Comparison of ENCODE assay signal across 10 cellular contexts in genomic region chr7:70776627-70777101, GRCh38.
DNase-seq lines count a peak whose midpoint lies in the region; ATAC-seq and TF ChIP-seq lines count a peak whose summit lies in the region.
"Had no signal": no experiment of that assay in that cellular context is flagged by ENCODE, and none has a peak within 500 bp of the region (broad histone marks: within the 10 kb centered on the region; RNA-seq: fewer than 3 reads in every experiment).

No MANE protein-coding gene starts in this region.

- H3K27me3 Mint-ChIP-seq in CD4-positive, alpha-beta memory T cell, result no peaks in the 10 kb centered on the region
- no peaks in the 10 kb centered on the region for H3K27me3 Mint-ChIP-seq in activated T-helper 17 cell treated with anti-CD3 and anti-CD28 coated beads, Interleukin-2, amount 50 U/mL, for 72 hours

- peaks cover 34 to 71% (median 44%) of the 10 kb centered on the region in 4 donors for H3K4me1 Mint-ChIP-seq in CD4-positive, alpha-beta memory T cell
- peaks cover 40% of the 10 kb centered on the region for H3K4me1 Mint-ChIP-seq in activated T-helper 17 cell treated with anti-CD3 and anti-CD28 coated beads, Interleukin-2, amount 50 U/mL, for 72 hours

- ATAC-seq in GM21786 (IDR thresholded peaks at IDR 0.05; ENCODE audit: unreplicated experiment) (peak; percentile 60), GM19324 (IDR thresholded peaks at IDR 0.05; ENCODE audit: low FRiP score, unreplicated experiment) (no peak)
- ATAC-seq in activated T-helper 17 cell treated with anti-CD3 and anti-CD28 coated beads, Interleukin-2, amount 50 U/mL, for 72 hours (replicated peaks), result peak; percentile 85

- H3K9me3 Mint-ChIP-seq in CD4-positive, alpha-beta memory T cell, result peaks cover 0 to 2% (median 0%) of the 10 kb centered on the region in 8 donors
- no peaks in the 10 kb centered on the region for H3K9me3 Mint-ChIP-seq in activated T-helper 17 cell treated with anti-CD3 and anti-CD28 coated beads, Interleukin-2, amount 50 U/mL, for 72 hours

- peak overlapping the region; percentile 57 to 98 (median 93) for H3K27ac Mint-ChIP-seq in CD4-positive, alpha-beta memory T cell
- peak overlapping the region; percentile 74 for H3K27ac Mint-ChIP-seq in activated T-helper 17 cell treated with anti-CD3 and anti-CD28 coated beads, Interleukin-2, amount 50 U/mL, for 72 hours

- H3K4me1 ChIP-seq in CD4-positive, alpha-beta memory T cell (ENCODE audit: insufficient read depth, low read length), result peaks cover 46% of the 10 kb centered on the region

- no peaks in the 10 kb centered on the region for H3K27me3 ChIP-seq in CD4-positive, alpha-beta memory T cell (ENCODE audit: insufficient read depth, low read length)
- no peaks in the 10 kb centered on the region for H3K27me3 ChIP-seq in layer of hippocampus (ENCODE audit: control insufficient read depth, insufficient read depth, low read length)

- no peaks in the 10 kb centered on the region for H3K9me3 ChIP-seq in CD4-positive, alpha-beta memory T cell (ENCODE audit: control insufficient read depth in 1 of 2, low read length in 2 of 2)

- no peak for TF ChIP-seq CTCF in coronary artery (IDR thresholded peaks at IDR 0.05)

- no peaks in the 10 kb centered on the region for H3K36me3 ChIP-seq in CD4-positive, alpha-beta memory T cell (ENCODE audit: insufficient read depth, low read length)

- peak overlapping the region in 7 of 8 donors; percentile 33 to 70 (median 65) for H3K4me3 Mint-ChIP-seq in CD4-positive, alpha-beta memory T cell
- H3K4me3 Mint-ChIP-seq in activated T-helper 17 cell treated with anti-CD3 and anti-CD28 coated beads, Interleukin-2, amount 50 U/mL, for 72 hours, result peak overlapping the region; percentile 73

- POLR2A ChIA-PET in CD4-positive, alpha-beta memory T cell (lab: Charles Lee; ENCODE audit: partially characterized antibody), result interaction anchor here (1.3 to 7.9 kb wide), 5 partner anchors 11 to 82 kb away, joined by 4 to 145 read pairs (median 8); no protein-coding TSS in a partner anchor

- H3K4me3 ChIP-seq in CD4-positive, alpha-beta memory T cell (ENCODE audit: low read length in 2 of 2), result no peak overlapping the region
- H3K4me3 ChIP-seq in coronary artery, result no peak overlapping the region

- DNase-seq in CD4-positive, alpha-beta memory T cell, result peak in 3 of 5 donors; percentile 36 to 67 (median 50)
- DNase-seq in coronary artery (ENCODE audit: low spot score), result no peak
- no peak for DNase-seq in NCI-H2227 treated with DMSO at 0.1 percent for 48 hours (lab: John Stamatoyannopoulos, UW)
- DNase-seq in MV-4-11 (lab: John Stamatoyannopoulos, UW), result no peak
- DNase-seq: activated CD4-positive, CD25-positive, alpha-beta regulatory T cell treated with anti-CD3 and anti-CD28 coated beads, Interleukin-2, amount 50 U/mL, for 72 hours; NCI-H82 had no signal

- H3K27ac ChIP-seq in CD4-positive, alpha-beta memory T cell (ENCODE audit: low read depth, low read length), result peak overlapping the region; percentile 38
- H3K27ac ChIP-seq in layer of hippocampus (ENCODE audit: low read depth, low read length), result peak overlapping the region; percentile 58
- H3K27ac ChIP-seq in coronary artery, result no peak overlapping the region

- intact Hi-C loops in CD4-positive, alpha-beta memory T cell (cut with micrococcal nuclease), result loop anchor here (5.0 kb wide), 1 partner anchor 54 kb away; no protein-coding TSS in a partner anchor

- CTCF ChIA-PET in CD4-positive, alpha-beta memory T cell (lab: Charles Lee; ENCODE audit: partially characterized antibody), result interaction anchor here (0.8 to 9.4 kb wide), 13 partner anchors 8 to 123 kb away, joined by 3 to 81 read pairs (median 6); no protein-coding TSS in a partner anchor

- peaks cover 11 to 32% of the 10 kb centered on the region in 2 donors for H3K36me3 Mint-ChIP-seq in CD4-positive, alpha-beta memory T cell
- H3K36me3 Mint-ChIP-seq in activated T-helper 17 cell treated with anti-CD3 and anti-CD28 coated beads, Interleukin-2, amount 50 U/mL, for 72 hours (ENCODE audit: low read depth), result peaks cover 61% of the 10 kb centered on the region

Comparison
In these comparisons a context has a peak if more than half of its experiments do, and no peak if none do; other contexts are left out.
1. DNase-seq: peak in CD4-positive, alpha-beta memory T cell (3 of 5); none in coronary artery (single experiment), NCI-H2227 treated with DMSO at 0.1 percent for 48 hours (single experiment) and MV-4-11 (single experiment).
2. H3K27ac ChIP-seq: peak in CD4-positive, alpha-beta memory T cell (single experiment) and layer of hippocampus (single experiment); none in coronary artery (0 of 2).